Comparison of ENCODE assay signal across 11 cellular contexts in genomic region chr13:109156181-109156935, GRCh38.
DNase-seq lines count a peak whose midpoint lies in the region; ATAC-seq, FAIRE-seq and TF ChIP-seq lines count a peak whose summit lies in the region.
"Had no signal": no experiment of that assay in that cellular context is flagged by ENCODE, and none has a peak within 500 bp of the region (broad histone marks: within the 10 kb centered on the region; RNA-seq: fewer than 3 reads in every experiment).

No MANE protein-coding gene starts in this region.

- H3K4me2 ChIP-seq in H9 (ENCODE audit: insufficient read depth, insufficient read length, low read length) = no peak overlapping the region
- no peak overlapping the region for H3K4me2 ChIP-seq in HepG2 (ENCODE audit: low read depth, low read length)
- H3K4me2 ChIP-seq in MM.1S (ENCODE audit: low read depth, low read length) = no peak overlapping the region

- no peaks in the 10 kb centered on the region for H3K79me1 ChIP-seq in H9 (ENCODE audit: insufficient read depth, low read depth, low read length, poor library complexity, severe bottlenecking)

- H3K9ac ChIP-seq in H9 (ENCODE audit: extremely low read depth, insufficient read length, low read length) (no peak overlapping the region), HepG2 (ENCODE audit: insufficient read depth, low read depth, low read length) (no peak overlapping the region), MM.1S (ENCODE audit: low read length) (no peak overlapping the region)

- H3K56ac ChIP-seq in H9 (ENCODE audit: insufficient read length, low read depth, low read length) = no peak overlapping the region

- H3K23ac ChIP-seq in H9 (ENCODE audit: insufficient read length, low read depth, low read length) = no peak overlapping the region

- peaks cover 45 to 57% of the 10 kb centered on the region in 2 experiments for H3K4me1 Mint-ChIP-seq in H9
- peaks cover 24 to 39% of the 10 kb centered on the region in 2 donors for H3K4me1 Mint-ChIP-seq in stimulated activated naive B cell treated with anti-CD40 and anti-IgM and Interleukin-4, amounts not matched to agents 10 μg/mL and 1 μg/mL and 100 μg/mL, for 72 hours

- TF ChIP-seq CTCF in H9 (conservative IDR thresholded peaks at IDR 0.05) (no peak), HepG2 (CRISPR knock-in tag; IDR thresholded peaks at IDR 0.05) (no peak), MM.1S (IDR thresholded peaks at IDR 0.05; ENCODE audit: low read length) (no peak)

- H3K4me1 ChIP-seq in H9 (ENCODE audit: insufficient read depth, low read length) = no peaks in the 10 kb centered on the region
- no peaks in the 10 kb centered on the region for H3K4me1 ChIP-seq in HepG2 (ENCODE audit: insufficient read depth, low read length)
- peaks cover 12% of the 10 kb centered on the region for H3K4me1 ChIP-seq in MM.1S (ENCODE audit: low read length)

- H3K36me3 ChIP-seq in HepG2 (replicated peaks in 1 of 2; ENCODE audit: control insufficient read depth in 1 of 2, insufficient read depth in 2 of 2, low read length in 2 of 2) (no peaks in the 10 kb centered on the region), MM.1S (replicated peaks; ENCODE audit: insufficient read depth, low read length) (no peaks in the 10 kb centered on the region)

- H2BK20ac ChIP-seq in H9 (ENCODE audit: low read depth, low read length, poor library complexity, severe bottlenecking) = no peak overlapping the region

- no peak for TF ChIP-seq EP300 in HepG2 (IDR thresholded peaks at IDR 0.05; ENCODE audit: low read depth in 2 of 2, low read length in 2 of 2)
- no peak for TF ChIP-seq EP300 in HepG2 (CRISPR knock-in tag; IDR thresholded peaks at IDR 0.05; ENCODE audit: borderline replicate concordance)

- H3K9me3 ChIP-seq in H9 (ENCODE audit: control insufficient read depth, low read depth, low read length) (no peaks in the 10 kb centered on the region), HepG2 (ENCODE audit: low read length) (no peaks in the 10 kb centered on the region), MM.1S (replicated peaks; ENCODE audit: insufficient read depth, low read length) (no peaks in the 10 kb centered on the region)

- no peak overlapping the region for H4K5ac ChIP-seq in H9 (ENCODE audit: insufficient read length, low read depth, low read length)

- H3T11ph ChIP-seq in H9 (ENCODE audit: low read length) = no peak overlapping the region

- no peak for FAIRE-seq in HepG2 (lab: Jason Lieb, UNC)
- FAIRE-seq: TTC549 had no signal

- no peak overlapping the region for H3K4me3 Mint-ChIP-seq in H9
- H3K4me3 Mint-ChIP-seq in stimulated activated naive B cell treated with anti-CD40 and anti-IgM and Interleukin-4, amounts not matched to agents 10 μg/mL and 1 μg/mL and 100 μg/mL, for 72 hours = no peak overlapping the region

- no peak overlapping the region for H3K4ac ChIP-seq in H9 (ENCODE audit: low read depth, low read length)

- TF ChIP-seq POLR2A in HepG2 (IDR thresholded peaks at IDR 0.05; ENCODE audit: insufficient read depth in 1 of 2, low read depth in 2 of 2, low read length in 2 of 2) = no peak

- H4K91ac ChIP-seq in H9 (ENCODE audit: insufficient read length, low read depth, low read length) = no peak overlapping the region

- no peaks in the 10 kb centered on the region for H3K27me3 ChIP-seq in H9 (ENCODE audit: insufficient read depth, low read length)
- no peaks in the 10 kb centered on the region; a peak in 2 of 5 replicates for H3K27me3 ChIP-seq in HepG2 (ENCODE audit: control insufficient read depth in 1 of 2, insufficient read depth in 2 of 2, low read length in 2 of 2)
- peaks cover 7% of the 10 kb centered on the region; the same call in 1 of the 2 replicates for H3K27me3 ChIP-seq in MM.1S (replicated peaks; ENCODE audit: insufficient read depth, low read length)

- H3K27me3 Mint-ChIP-seq in H9 (ENCODE audit: low read depth) = no peaks in the 10 kb centered on the region; the same call in 1 of the 2 replicates
- H3K27me3 Mint-ChIP-seq in stimulated activated naive B cell treated with anti-CD40 and anti-IgM and Interleukin-4, amounts not matched to agents 10 μg/mL and 1 μg/mL and 100 μg/mL, for 72 hours = peaks cover 41% of the 10 kb centered on the region in 2 donors

- H3K27ac ChIP-seq in H9 (ENCODE audit: insufficient read length, low read depth, low read length) = no peak overlapping the region
- H3K27ac ChIP-seq in angular gyrus (ENCODE audit: low read depth, low read length) = peak overlapping the region; percentile 75
- H3K27ac ChIP-seq in HepG2 (ENCODE audit: extremely low read length, insufficient read depth, low read length) = no peak overlapping the region
- H3K27ac ChIP-seq in MM.1S (ENCODE audit: low read length) = no peak overlapping the region

- POLR2A ChIA-PET in HepG2 (lab: Yijun Ruan, JAX) = no interaction called here

- no peak overlapping the region for H2AFZ ChIP-seq in H9 (ENCODE audit: low read length)
- H2AFZ ChIP-seq in HepG2 (ENCODE audit: low read length) = no peak overlapping the region
- H2AFZ ChIP-seq in MM.1S (ENCODE audit: low read length) = no peak overlapping the region

- H2BK12ac ChIP-seq in H9 (ENCODE audit: insufficient read length, low read depth, low read length) = no peak overlapping the region

- DNase-seq in H9 = no peak
- DNase-seq in left ventricle myocardium superior = peak; percentile 66
- DNase-seq in stimulated activated naive B cell treated with anti-CD40 and anti-IgM and Interleukin-4, amounts not matched to agents 10 μg/mL and 1 μg/mL and 100 μg/mL, for 72 hours = no peak
- DNase-seq in HepG2 (ENCODE audit: low spot score) = no peak
- no peak for DNase-seq in SKM-1 (lab: John Stamatoyannopoulos, UW; ENCODE audit: unreplicated experiment)
- no peak for DNase-seq in MM.1S
- DNase-seq: NCI-H1092 treated with DMSO at 0.1 percent for 48 hours had no signal

- TF ChIP-seq RAD21 in HepG2 (CRISPR knock-in tag; IDR thresholded peaks at IDR 0.05) = no peak

- no peak overlapping the region for H2BK15ac ChIP-seq in H9 (ENCODE audit: low read depth, low read length)

- H3K4me3 ChIP-seq in HepG2 (replicated peaks in 1 of 3; ENCODE audit: insufficient read depth in 1 of 3, low read depth in 2 of 3, low read length in 3 of 3) (no peak overlapping the region), MM.1S (ENCODE audit: low read length) (no peak overlapping the region)

- no peaks in the 10 kb centered on the region for H3K9me3 Mint-ChIP-seq in H9
- no peaks in the 10 kb centered on the region for H3K9me3 Mint-ChIP-seq in stimulated activated naive B cell treated with anti-CD40 and anti-IgM and Interleukin-4, amounts not matched to agents 10 μg/mL and 1 μg/mL and 100 μg/mL, for 72 hours

- H3K9me2 ChIP-seq in MM.1S (replicated peaks; ENCODE audit: insufficient read depth, low read length) = no peaks in the 10 kb centered on the region

- peak overlapping the region in 2 of 3 experiments; percentile 42 to 68; a peak in 4 of 7 replicates for H3K27ac Mint-ChIP-seq in H9
- H3K27ac Mint-ChIP-seq in stimulated activated naive B cell treated with anti-CD40 and anti-IgM and Interleukin-4, amounts not matched to agents 10 μg/mL and 1 μg/mL and 100 μg/mL, for 72 hours = peak overlapping the region; percentile 28

- in situ Hi-C loops in HepG2 (cut with HindIII; ENCODE audit: extremely low pct_ligation_motif_present, low pct_unique_long_range_greater_than_20kb) = no loop called here

- H3K36me3 Mint-ChIP-seq in H9 (ENCODE audit: insufficient read depth in 1 of 3, low read depth in 3 of 3) = no peaks in the 10 kb centered on the region; a peak in 1 of 7 replicates
- no peaks in the 10 kb centered on the region for H3K36me3 Mint-ChIP-seq in stimulated activated naive B cell treated with anti-CD40 and anti-IgM and Interleukin-4, amounts not matched to agents 10 μg/mL and 1 μg/mL and 100 μg/mL, for 72 hours

- H4K20me1 ChIP-seq in H9 (ENCODE audit: control insufficient read depth, insufficient read depth, insufficient read length) (no peaks in the 10 kb centered on the region), HepG2 (ENCODE audit: insufficient read depth, low read length) (no peaks in the 10 kb centered on the region), MM.1S (ENCODE audit: insufficient read depth, low read length) (no peaks in the 10 kb centered on the region)

- BruUV-seq in HepG2 (replicated peaks; lab: Mats Ljungman, UMichigan) = no TSS peak

- no peaks in the 10 kb centered on the region for H3K23me2 ChIP-seq in H9 (ENCODE audit: insufficient read length, low read depth, low read length, poor library complexity, severe bottlenecking)

- peak; percentile 89 for ATAC-seq in left ventricle myocardium superior
- no peak for ATAC-seq in stimulated activated naive B cell treated with anti-CD40 and anti-IgM and Interleukin-4, amounts not matched to agents 10 μg/mL and 1 μg/mL and 100 μg/mL, for 72 hours (replicated peaks)
- ATAC-seq in HepG2 = no peak
- ATAC-seq in GM21576 (IDR thresholded peaks at IDR 0.05; ENCODE audit: unreplicated experiment) = no peak
- ATAC-seq: left lobe of liver had no signal

- H2AK5ac ChIP-seq in H9 (ENCODE audit: insufficient read length, low read length) = no peak overlapping the region

- no peak overlapping the region; the same call in 1 of the 2 replicates for H3K14ac ChIP-seq in H9 (ENCODE audit: insufficient read depth, low read length)

- no peak overlapping the region for H2BK120ac ChIP-seq in H9 (ENCODE audit: low read depth, low read length, poor library complexity, severe bottlenecking)

- CTCF ChIA-PET in HepG2 (lab: Yijun Ruan, JAX; ENCODE audit: low intra/inter-chr PET ratio, low total read pairs) = no interaction called here

- H3K79me2 ChIP-seq in H9 (ENCODE audit: insufficient read depth, low read length) (no peaks in the 10 kb centered on the region), HepG2 (ENCODE audit: insufficient read depth, low read length) (no peaks in the 10 kb centered on the region), MM.1S (ENCODE audit: low read length) (no peaks in the 10 kb centered on the region)

- no peak overlapping the region for H2BK5ac ChIP-seq in H9 (ENCODE audit: insufficient read length, low read length)

- no peak overlapping the region for H4K8ac ChIP-seq in H9 (replicated peaks; ENCODE audit: insufficient read length, low read depth, low read length)

- intact Hi-C loops in left ventricle myocardium superior (cut with micrococcal nuclease) (no loop called here), HepG2 (cut with micrococcal nuclease; ENCODE audit: unreplicated experiment) (no loop called here)

- no peak overlapping the region for H3K18ac ChIP-seq in H9 (ENCODE audit: insufficient read length, low read depth, low read length)

- peaks cover 3% of the 10 kb centered on the region; the same call in 1 of the 2 replicates for H3F3A ChIP-seq in MM.1S (ENCODE audit: insufficient read depth, low read length)

- no CpG with 5 or more reads among the region's 16 CpGs for WGBS in H9 (ENCODE audit: extremely low coverage, insufficient read length, low lambda C conversion rate)
- WGBS in HepG2 (ENCODE audit: low lambda C conversion rate) = 29% methylated on average over 16 of the region's 16 CpGs

TF ChIP-seq in HepG2, 621 proteins besides CTCF, POLR2A, EP300 and RAD21:
- TF ChIP-seq SSRP1 (CRISPR knock-in tag; IDR thresholded peaks at IDR 0.05) = no peak
- TF ChIP-seq NFYC (CRISPR knock-in tag; IDR thresholded peaks at IDR 0.05) = no peak
- TF ChIP-seq RXRB (CRISPR knock-in tag; IDR thresholded peaks at IDR 0.05; ENCODE audit: borderline replicate concordance) = no peak
